Comparison of ENCODE assay signal across 22 cellular contexts in genomic region chr13:111335263-111335662, GRCh38. TPM values are rescaled to one million over a fixed set of nuclear protein-coding genes. Genes with fewer than 3 reads are reported as not detected.
"Had no signal": no experiment of that assay in that cellular context is flagged by ENCODE, and none has a peak within 500 bp of the region (broad histone marks: within the 10 kb centered on the region; RNA-seq: fewer than 3 reads in every experiment).

No MANE protein-coding gene starts in this region.

- H3K4me1 ChIP-seq: body of pancreas, left lung, psoas muscle, upper lobe of right lung had no signal

- ATAC-seq: body of pancreas, left lung, natural killer cell, psoas muscle, T-cell, upper lobe of right lung had no signal

- H3K4me1 Mint-ChIP-seq: activated naive CD4-positive, alpha-beta T cell treated with anti-CD3 and anti-CD28 coated beads, Interleukin-2, amount 50 U/mL, for 24 hours; natural killer cell; T-cell had no signal

- H3K27ac ChIP-seq: body of pancreas, cardiac muscle cell, left lung, psoas muscle, upper lobe of right lung, WERI-Rb-1 had no signal

- H3K27me3 Mint-ChIP-seq: activated naive CD4-positive, alpha-beta T cell treated with anti-CD3 and anti-CD28 coated beads, Interleukin-2, amount 50 U/mL, for 24 hours; T-cell had no signal

- H3K36me3 ChIP-seq: cardiac muscle cell, left lung, upper lobe of right lung, WERI-Rb-1 had no signal

- H3K9me3 ChIP-seq: body of pancreas, psoas muscle, upper lobe of right lung had no signal

- H3K36me3 Mint-ChIP-seq: natural killer cell had no signal

- H3K27ac Mint-ChIP-seq: activated naive CD4-positive, alpha-beta T cell treated with anti-CD3 and anti-CD28 coated beads, Interleukin-2, amount 50 U/mL, for 24 hours; activated T-helper 1 cell treated with anti-CD3 and anti-CD28 coated beads, Interleukin-12 subunit alpha, Interleukin-12 subunit beta, Interleukin-2, Interleukin-4 antibody, amounts not matched to agents 30 ng/mL and 10 ng/mL and 1 ng/mL, durations not matched to agents 14 hours and 24 hours and 36 hours; natural killer cell; T-cell had no signal

- H3K4me3 Mint-ChIP-seq: activated naive CD4-positive, alpha-beta T cell treated with anti-CD3 and anti-CD28 coated beads, Interleukin-2, amount 50 U/mL, for 24 hours; activated T-helper 1 cell treated with anti-CD3 and anti-CD28 coated beads, Interleukin-12 subunit alpha, Interleukin-12 subunit beta, Interleukin-2, Interleukin-4 antibody, amounts not matched to agents 30 ng/mL and 10 ng/mL and 1 ng/mL, durations not matched to agents 14 hours and 24 hours and 36 hours; natural killer cell; T-cell had no signal

- H3K9me3 Mint-ChIP-seq: natural killer cell had no signal

- H3K27me3 ChIP-seq: body of pancreas, cardiac muscle cell, left lung, upper lobe of right lung had no signal

- H3K4me3 ChIP-seq: body of pancreas, cardiac muscle cell, left lung, psoas muscle, upper lobe of right lung had no signal

- DNase-seq: activated CD4-positive, alpha-beta T cell treated with anti-CD3 and anti-CD28 coated beads, Interleukin-2, amount 50 U/mL, for 1 hour; activated CD4-positive, CD25-positive, alpha-beta regulatory T cell treated with anti-CD3 and anti-CD28 coated beads, Interleukin-2, amount 50 U/mL, for 72 hours; activated gamma-delta T cell; body of pancreas; dermis blood vessel endothelial cell; effector CD8-positive, alpha-beta T cell; foreskin melanocyte; kidney; left lung; mammary epithelial cell; midbrain; natural killer cell; psoas muscle; stimulated activated CD4-positive, alpha-beta T cell treated with anti-CD3 and anti-CD28 coated beads, Interleukin-4, amount 100 ng/mL, for 24 hours; stimulated activated naive CD4-positive, alpha-beta T cell treated with Interleukin-2 at 50 U/mL for 16 hours; T-cell; upper lobe of right lung; WERI-Rb-1 had no signal

RNA-seq across cellular contexts. Expression of gene TEX29, which starts 14.8 kb away (rescaled TPM):
- total RNA-seq: body of pancreas, cardiac muscle cell, kidney, mammary epithelial cell, natural killer cell, subcutaneous adipose tissue had no signal
